Comparison of ENCODE assay signal across 21 cellular contexts in the genomic region with DNA sequence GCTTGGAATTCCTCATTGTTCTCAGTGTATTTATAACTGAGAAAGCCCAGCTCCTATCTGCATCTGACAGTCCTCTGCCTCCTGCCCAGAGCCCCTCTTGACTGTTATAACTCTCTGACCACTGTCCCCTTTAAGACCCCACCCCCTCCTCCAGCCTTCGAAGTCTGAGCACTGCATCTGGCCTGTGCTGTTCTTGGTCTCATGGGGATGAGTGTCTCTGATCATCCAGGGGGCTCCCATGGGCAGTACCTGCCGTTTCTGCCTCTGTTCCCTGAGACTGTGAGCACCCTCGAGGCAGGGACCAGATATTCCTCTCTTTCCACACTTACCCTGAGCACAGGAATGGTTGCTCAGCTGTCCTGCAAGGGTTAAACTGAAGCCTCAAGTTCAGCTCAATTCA. TPM values are rescaled to one million over a fixed set of nuclear protein-coding genes. Genes with fewer than 3 reads are reported as not detected.
DNase-seq lines count a peak whose midpoint lies in the region; TF ChIP-seq lines count a peak whose summit lies in the region.
"Had no signal": no experiment of that assay in that cellular context is flagged by ENCODE, and none has a peak within 500 bp of the region (broad histone marks: within the 10 kb centered on the region; RNA-seq: fewer than 3 reads in every experiment).

No MANE protein-coding gene starts in this region.

- peak; percentile 0 for DNase-seq in stimulated activated CD4-positive, alpha-beta T cell treated with anti-CD3 and anti-CD28 coated beads, Interleukin-4, amount 100 ng/mL, for 24 hours
- DNase-seq in stimulated activated CD4-positive, alpha-beta T cell treated with anti-CD3 and anti-CD28 coated beads, Interleukin-2, amount 100 ng/mL, for 48 hours: no peak
- DNase-seq in GM13976 (ENCODE audit: low spot score) (peak; percentile 6), glutamatergic neuron (no peak), chondrocyte (ENCODE audit: low spot score) (no peak), NCI-H774 (lab: John Stamatoyannopoulos, UW) (no peak), GF-D8 (lab: John Stamatoyannopoulos, UW) (no peak)
- DNase-seq: CD4-positive, CD25-positive, alpha-beta regulatory T cell; DMS153; DND-41; HFFc6; KG1; MG63; NCI-H2029; NCI-H446 treated with DMSO at 0.1 percent for 48 hours; Right ventricle myocardium superior; RPMI8226 had no signal

- peaks cover 13% of the 10 kb centered on the region for H3K4me1 Mint-ChIP-seq in glutamatergic neuron (ENCODE audit: low read depth, unreplicated experiment)
- H3K4me1 Mint-ChIP-seq in chondrocyte (ENCODE audit: low read depth): no peaks in the 10 kb centered on the region

- in situ Hi-C loops in GM13976 (cut with MboI; ENCODE audit: low sequenced_read_pairs, unreplicated experiment): no loop called here

- peaks cover 7% of the 10 kb centered on the region for H3K27me3 Mint-ChIP-seq in glutamatergic neuron (ENCODE audit: unreplicated experiment)
- peaks cover 72% of the 10 kb centered on the region for H3K27me3 Mint-ChIP-seq in chondrocyte (ENCODE audit: low read depth)

- H3K9me3 Mint-ChIP-seq in glutamatergic neuron (ENCODE audit: unreplicated experiment) (no peaks in the 10 kb centered on the region), chondrocyte (ENCODE audit: low read depth) (no peaks in the 10 kb centered on the region)
- H3K9me3 Mint-ChIP-seq: CD4-positive, CD25-positive, alpha-beta regulatory T cell; GM23338; HFFc6 had no signal

- H3K27ac Mint-ChIP-seq in glutamatergic neuron (ENCODE audit: unreplicated experiment): no peak overlapping the region
- H3K27ac Mint-ChIP-seq in chondrocyte (ENCODE audit: unreplicated experiment): no peak overlapping the region
- H3K27ac Mint-ChIP-seq: B cell, GM23338, HFFc6 had no signal

- H3K4me3 Mint-ChIP-seq in glutamatergic neuron (ENCODE audit: unreplicated experiment) (peak overlapping the region; percentile 0), chondrocyte (ENCODE audit: unreplicated experiment) (no peak overlapping the region)
- H3K4me3 Mint-ChIP-seq: B cell; CD4-positive, CD25-positive, alpha-beta regulatory T cell; GM23338; HFFc6 had no signal

- TF ChIP-seq CTCF in GM13976 (IDR thresholded peaks at IDR 0.05; ENCODE audit: borderline replicate concordance, control extremely low read depth, extremely low read depth, insufficient read depth, missing control alignments): no peak
- TF ChIP-seq CTCF in glutamatergic neuron (IDR thresholded peaks at IDR 0.05; ENCODE audit: partially characterized antibody, unreplicated experiment): no peak
- TF ChIP-seq CTCF in chondrocyte (IDR thresholded peaks at IDR 0.05): no peak

- peaks cover 4% of the 10 kb centered on the region for H3K36me3 Mint-ChIP-seq in glutamatergic neuron (ENCODE audit: unreplicated experiment)
- H3K36me3 Mint-ChIP-seq in chondrocyte (ENCODE audit: low read depth): no peaks in the 10 kb centered on the region
- H3K36me3 Mint-ChIP-seq: CD4-positive, CD25-positive, alpha-beta regulatory T cell had no signal

RNA-seq across cellular contexts. Expression of gene GHRHR, which starts 7.7 kb away (rescaled TPM):
- not detected for total RNA-seq in glutamatergic neuron (ENCODE audit: unreplicated experiment)
- not detected in 3 replicates for total RNA-seq in chondrocyte
- total RNA-seq: A673; B cell; CD4-positive, CD25-positive, alpha-beta regulatory T cell; GM23338; HFFc6; Right ventricle myocardium superior; SJSA1 had no signal

RNA-seq across cellular contexts. Expression of gene AQP1, which starts 59.8 kb away (rescaled TPM):
- total RNA-seq in glutamatergic neuron (ENCODE audit: unreplicated experiment): not detected
- 3.9 to 18.6 TPM (median 18.0 TPM) in 3 replicates for total RNA-seq in chondrocyte
- total RNA-seq: B cell had no signal

Comparison
In these comparisons a context has a peak if more than half of its experiments do, and no peak if none do; other contexts are left out.
1. DNase-seq: peak in stimulated activated CD4-positive, alpha-beta T cell treated with anti-CD3 and anti-CD28 coated beads, Interleukin-4, amount 100 ng/mL, for 24 hours (single experiment) and GM13976 (single experiment); none in stimulated activated CD4-positive, alpha-beta T cell treated with anti-CD3 and anti-CD28 coated beads, Interleukin-2, amount 100 ng/mL, for 48 hours (0 of 2), glutamatergic neuron (single experiment), chondrocyte (single experiment), NCI-H774 (single experiment) and GF-D8 (single experiment).